16 cellular contexts compared by ENCODE assay signal in the genomic region with DNA sequence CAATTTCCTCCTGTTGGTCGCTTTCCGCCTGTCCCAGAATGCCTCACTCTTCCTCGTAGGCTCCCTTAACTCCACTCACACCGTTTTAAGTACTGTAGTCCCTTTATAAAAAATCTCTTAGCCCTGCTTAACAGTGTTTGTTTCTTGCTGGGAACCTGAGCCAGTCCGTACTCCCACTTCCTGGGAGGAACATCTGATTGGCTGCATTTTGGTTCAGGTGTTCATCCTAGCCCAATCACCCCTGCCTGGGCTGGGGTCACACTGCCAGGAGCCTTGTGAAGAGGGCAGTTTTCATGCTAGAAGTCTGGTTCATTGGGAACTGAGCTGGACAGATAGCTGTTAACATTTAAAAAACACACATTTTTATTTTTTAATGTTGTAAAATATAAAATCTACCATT. TPM values are rescaled to one million over a fixed set of nuclear protein-coding genes. Genes with fewer than 3 reads are reported as not detected.
"Had no signal": no experiment of that assay in that cellular context is flagged by ENCODE, and none has a peak within 500 bp of the region (broad histone marks: within the 10 kb centered on the region; RNA-seq: fewer than 3 reads in every experiment).

No MANE protein-coding gene starts in this region.

- H3K27me3 Mint-ChIP-seq: activated CD4-positive, alpha-beta T cell treated with anti-CD3 and anti-CD28 coated beads, Interleukin-2, amount 10 ng/mL, durations not matched to agents 7 days and 5 days; activated naive CD8-positive, alpha-beta T cell; naive B cell; stimulated activated memory B cell treated with anti-CD40 and anti-IgM and Interleukin-4, amounts not matched to agents 10 μg/mL and 1 μg/mL and 100 μg/mL, for 72 hours had no signal

- H3K4me3 ChIP-seq: esophagus squamous epithelium, thyroid gland, uterus had no signal

- H3K36me3 Mint-ChIP-seq: activated naive CD8-positive, alpha-beta T cell; naive B cell had no signal

- H3K36me3 ChIP-seq: esophagus squamous epithelium, neutrophil, thyroid gland, uterus had no signal

- DNase-seq: activated CD4-positive, alpha-beta T cell treated with anti-CD3 and anti-CD28 coated beads, Interleukin-2, amount 10 ng/mL, durations not matched to agents 7 days and 5 days; activated CD8-positive, alpha-beta memory T cell treated with anti-CD3 and anti-CD28 coated beads for 24 hours; activated gamma-delta T cell treated with Interleukin-2 at 50 U/mL for 16 hours; amniotic stem cell; effector CD4-positive, alpha-beta T cell; esophagus squamous epithelium; left colon; naive B cell; posterior cingulate gyrus; stimulated activated CD4-positive, alpha-beta T cell treated with anti-CD3 and anti-CD28 coated beads, Interleukin-2, amount 100 ng/mL, for 48 hours; thyroid gland; uterus had no signal

- H3K4me3 Mint-ChIP-seq: activated CD4-positive, alpha-beta T cell treated with anti-CD3 and anti-CD28 coated beads, Interleukin-2, amount 10 ng/mL, durations not matched to agents 7 days and 5 days; activated naive CD8-positive, alpha-beta T cell; stimulated activated memory B cell treated with anti-CD40 and anti-IgM and Interleukin-4, amounts not matched to agents 10 μg/mL and 1 μg/mL and 100 μg/mL, for 72 hours had no signal

- H3K27me3 ChIP-seq: esophagus squamous epithelium, neutrophil, thyroid gland, uterus had no signal

- H3K9me3 ChIP-seq: esophagus squamous epithelium, neutrophil, thyroid gland, uterus had no signal

- H3K27ac ChIP-seq: esophagus squamous epithelium, neutrophil, thyroid gland, uterus had no signal

- ATAC-seq: left colon; stimulated activated memory B cell treated with anti-CD40 and anti-IgM and Interleukin-4, amounts not matched to agents 10 μg/mL and 1 μg/mL and 100 μg/mL, for 72 hours had no signal

- H3K4me1 ChIP-seq: uterus had no signal

- H3K27ac Mint-ChIP-seq: activated CD4-positive, alpha-beta T cell treated with anti-CD3 and anti-CD28 coated beads, Interleukin-2, amount 10 ng/mL, durations not matched to agents 7 days and 5 days; activated naive CD8-positive, alpha-beta T cell; stimulated activated memory B cell treated with anti-CD40 and anti-IgM and Interleukin-4, amounts not matched to agents 10 μg/mL and 1 μg/mL and 100 μg/mL, for 72 hours had no signal

- H3K9me3 Mint-ChIP-seq: activated CD4-positive, alpha-beta T cell treated with anti-CD3 and anti-CD28 coated beads, Interleukin-2, amount 10 ng/mL, durations not matched to agents 7 days and 5 days; naive B cell; stimulated activated memory B cell treated with anti-CD40 and anti-IgM and Interleukin-4, amounts not matched to agents 10 μg/mL and 1 μg/mL and 100 μg/mL, for 72 hours had no signal

RNA-seq across cellular contexts. Expression of a gene that starts 25.6 kb away (rescaled TPM):
- total RNA-seq: endothelial cell of umbilical vein had no signal
- polyA plus RNA-seq: endothelial cell of umbilical vein had no signal
